Comparison of ENCODE assay signal across 21 cellular contexts in genomic region chr10:16890691-16891090, GRCh38.
DNase-seq lines count a peak whose midpoint lies in the region; ATAC-seq, FAIRE-seq and TF ChIP-seq lines count a peak whose summit lies in the region.
"Had no signal": no experiment of that assay in that cellular context is flagged by ENCODE, and none has a peak within 500 bp of the region (broad histone marks: within the 10 kb centered on the region; RNA-seq: fewer than 3 reads in every experiment).

No MANE protein-coding gene starts in this region.

- H3K9ac ChIP-seq in H1 (replicated peaks in 1 of 4; ENCODE audit: extremely low read depth in 1 of 4, low read depth in 3 of 4, low read length in 3 of 4), result no peak overlapping the region
- H3K9ac ChIP-seq in parathyroid adenoma, result no peak overlapping the region
- H3K9ac ChIP-seq in endodermal cell (ENCODE audit: extremely low read depth, low read length, poor library complexity, severe bottlenecking), result no peak overlapping the region

- H3K18ac ChIP-seq in H1 (ENCODE audit: extremely low read depth, low read length), result no peak overlapping the region

- BruUV-seq in Panc1 (replicated peaks; lab: Mats Ljungman, UMichigan), result no TSS peak

- peak; percentile 21 for DNase-seq in Caki2 (ENCODE audit: low read depth)
- no peak for DNase-seq in Panc1 (ENCODE audit: low read depth, low spot score)
- no peak for DNase-seq in H1 (ENCODE audit: low read depth in 1 of 2, low spot score in 2 of 2)
- DNase-seq in G401 (ENCODE audit: low spot score), result no peak
- no peak for DNase-seq in Ammon's horn (ENCODE audit: low spot score)
- DNase-seq in NCI-H1048 (lab: John Stamatoyannopoulos, UW), result no peak
- DNase-seq in endodermal cell, result no peak
- DNase-seq: hippocampal formation, naive B cell, NCI-H1694 treated with DMSO at 0.1 percent for 48 hours, NCI-H2171, occipital lobe had no signal

- no peak overlapping the region for H2AK5ac ChIP-seq in H1 (ENCODE audit: low read depth, low read length)

- no peak for FAIRE-seq in H1 (lab: Jason Lieb, UNC)
- FAIRE-seq: D721Med, GM12878 had no signal

- TF ChIP-seq POLR2A in H1 (IDR thresholded peaks at IDR 0.05; ENCODE audit: control extremely low read depth in 1 of 2, low read depth in 2 of 2, low read length in 2 of 2), result no peak

- no peak overlapping the region for H3K14ac ChIP-seq in H1 (ENCODE audit: insufficient read length)

- H3K27ac ChIP-seq in Panc1 (ENCODE audit: low read length) (peak overlapping the region; percentile 96), H1 (ENCODE audit: low read depth, low read length) (no peak overlapping the region), parathyroid adenoma (no peak overlapping the region), endodermal cell (ENCODE audit: low read depth, low read length) (no peak overlapping the region)
- H3K27ac ChIP-seq: colonic mucosa, gastrocnemius medialis, testis, VCaP had no signal

- no peak overlapping the region; a peak in 1 of 4 replicates for H3K4me3 ChIP-seq in Panc1 (ENCODE audit: low read depth in 2 of 2, low read length in 2 of 2)
- H3K4me3 ChIP-seq in H1 (ENCODE audit: extremely low read depth in 1 of 4, insufficient read depth in 2 of 4, low read depth in 3 of 4, low read length in 4 of 4), result no peak overlapping the region
- H3K4me3 ChIP-seq in parathyroid adenoma (ENCODE audit: low read depth, low read length), result no peak overlapping the region
- no peak overlapping the region for H3K4me3 ChIP-seq in endodermal cell (ENCODE audit: low read length)
- H3K4me3 ChIP-seq: colonic mucosa, gastrocnemius medialis, GM12878, testis, uterus had no signal

- no peak overlapping the region for H2BK15ac ChIP-seq in H1 (ENCODE audit: low read length)

- peaks cover 4% of the 10 kb centered on the region; the same call in 1 of the 2 replicates for H3K9me3 ChIP-seq in Panc1 (ENCODE audit: control insufficient read depth, insufficient read depth, low read depth, low read length)
- H3K9me3 ChIP-seq in H1 (ENCODE audit: insufficient read depth in 2 of 2, low read depth in 1 of 2, low read length in 1 of 2), result no peaks in the 10 kb centered on the region
- no peaks in the 10 kb centered on the region for H3K9me3 ChIP-seq in parathyroid adenoma (ENCODE audit: control insufficient read depth, low read length)
- H3K9me3 ChIP-seq in endodermal cell (ENCODE audit: control insufficient read depth, low read length), result no peaks in the 10 kb centered on the region
- H3K9me3 ChIP-seq: colonic mucosa, gastrocnemius medialis, testis, uterus had no signal

- no peaks in the 10 kb centered on the region; the same call in 1 of the 2 replicates for H3K36me3 ChIP-seq in Panc1 (ENCODE audit: control insufficient read depth, insufficient read depth, low read length)
- H3K36me3 ChIP-seq in H1 (ENCODE audit: control insufficient read depth in 2 of 4, insufficient read depth in 4 of 4, low read length in 3 of 4), result no peaks in the 10 kb centered on the region
- no peaks in the 10 kb centered on the region for H3K36me3 ChIP-seq in parathyroid adenoma (ENCODE audit: control insufficient read depth, insufficient read depth, low read length)
- no peaks in the 10 kb centered on the region for H3K36me3 ChIP-seq in endodermal cell (ENCODE audit: control insufficient read depth, insufficient read depth, low read length)
- H3K36me3 ChIP-seq: colonic mucosa, gastrocnemius medialis, uterus had no signal

- no peaks in the 10 kb centered on the region for H4K20me1 ChIP-seq in H1 (replicated peaks in 1 of 2; ENCODE audit: control insufficient read depth in 1 of 2, insufficient read depth in 2 of 2, low read length in 2 of 2)

- no peak overlapping the region for H3K27ac Mint-ChIP-seq in endodermal cell
- H3K27ac Mint-ChIP-seq: naive B cell had no signal

- H3K79me2 ChIP-seq in H1 (ENCODE audit: control insufficient read depth in 1 of 2, insufficient read depth in 2 of 2, low read length in 2 of 2) (no peaks in the 10 kb centered on the region), parathyroid adenoma (no peaks in the 10 kb centered on the region)

- in situ Hi-C loops in Caki2 (cut with HindIII; ENCODE audit: low pct_unique_long_range_greater_than_20kb, low sequenced_read_pairs) (no loop called here), Panc1 (cut with HindIII; ENCODE audit: low pct_unique_long_range_greater_than_20kb, low sequenced_read_pairs) (no loop called here), G401 (cut with HindIII; ENCODE audit: low sequenced_read_pairs) (no loop called here)

- no peak overlapping the region for H2BK5ac ChIP-seq in H1 (ENCODE audit: low read depth, low read length)

- H2BK20ac ChIP-seq in H1 (ENCODE audit: low read length), result no peak overlapping the region

- H3K4me3 Mint-ChIP-seq in endodermal cell, result no peak overlapping the region

- no peaks in the 10 kb centered on the region for H3K79me1 ChIP-seq in H1 (ENCODE audit: low read depth, low read length)

- no peak overlapping the region for H3K23ac ChIP-seq in H1 (ENCODE audit: insufficient read length)

- no peak overlapping the region for H4K8ac ChIP-seq in H1 (ENCODE audit: extremely low read depth, insufficient read depth, low read length)

- ATAC-seq in Panc1, result peak; percentile 27; the same call in 1 of the 2 replicates

- H3K9me3 Mint-ChIP-seq in endodermal cell, result no peaks in the 10 kb centered on the region

- no peak overlapping the region for H3K4me2 ChIP-seq in H1 (ENCODE audit: insufficient read depth in 1 of 2, low read depth in 2 of 2, low read length in 2 of 2)
- no peak overlapping the region for H3K4me2 ChIP-seq in parathyroid adenoma (ENCODE audit: low read length)

- H3K4me1 ChIP-seq in Panc1 (ENCODE audit: control insufficient read depth, insufficient read depth, low read length) (peaks cover 37% of the 10 kb centered on the region), H1 (replicated peaks in 1 of 4; ENCODE audit: control insufficient read depth in 3 of 4, insufficient read depth in 4 of 4, low read length in 3 of 4) (0 out of 7 replicates have a peak, but pooled peaks cover 0 to 2% (median 0%) of the 10 kb centered on the region in 4 experiments), parathyroid adenoma (no peaks in the 10 kb centered on the region), endodermal cell (ENCODE audit: control insufficient read depth, insufficient read depth, low read length) (no peaks in the 10 kb centered on the region)
- H3K4me1 ChIP-seq: colonic mucosa, gastrocnemius medialis, testis, uterus had no signal

- CTCF ChIA-PET in Panc1 (lab: Charles Lee) (interaction anchor here (0.7 to 0.8 kb wide), 2 partner anchors 37 to 312 kb away, joined by 3 read pairs; no protein-coding TSS in a partner anchor), H1 (lab: Charles Lee; ENCODE audit: partially characterized antibody) (interaction anchor here (0.8 to 2.6 kb wide), 17 partner anchors 8 to 369 kb away, joined by 3 to 11 read pairs (median 4); no protein-coding TSS in a partner anchor)

- TF ChIP-seq CTCF in Panc1 (IDR thresholded peaks at IDR 0.05) (no peak), H1 (IDR thresholded peaks at IDR 0.05; ENCODE audit: control extremely low read depth in 1 of 3, insufficient read depth in 1 of 3, low read depth in 1 of 3, low read length in 3 of 3) (no peak), parathyroid adenoma (IDR thresholded peaks at IDR 0.05) (no peak), endodermal cell (conservative IDR thresholded peaks at IDR 0.05) (no peak)

- peak overlapping the region; percentile 42; the same call in 1 of the 2 replicates for H2AFZ ChIP-seq in H1 (ENCODE audit: low read length)
- H2AFZ ChIP-seq in parathyroid adenoma, result peak overlapping the region; percentile 69

- H3K27me3 ChIP-seq in Panc1 (ENCODE audit: control insufficient read depth, insufficient read depth, low read length) (no peaks in the 10 kb centered on the region), H1 (replicated peaks in 1 of 4; ENCODE audit: control insufficient read depth in 3 of 4, extremely low read depth in 1 of 4, insufficient read depth in 3 of 4, low read length in 3 of 4) (no peaks in the 10 kb centered on the region), parathyroid adenoma (ENCODE audit: control insufficient read depth, insufficient read depth, low read length) (no peaks in the 10 kb centered on the region), endodermal cell (ENCODE audit: control insufficient read depth, insufficient read depth, low read length, poor library complexity, severe bottlenecking) (no peaks in the 10 kb centered on the region)
- H3K27me3 ChIP-seq: colonic mucosa, gastrocnemius medialis, testis, uterus had no signal

- H2BK12ac ChIP-seq in H1 (ENCODE audit: low read depth, low read length), result no peak overlapping the region

- no peaks in the 10 kb centered on the region for H3K36me3 Mint-ChIP-seq in endodermal cell (ENCODE audit: low read depth)
- H3K36me3 Mint-ChIP-seq: CD14-positive monocyte had no signal

- intact Hi-C loops in Panc1 (cut with micrococcal nuclease; ENCODE audit: unreplicated experiment), result loop anchor here (2.0 to 5.0 kb wide), 5 partner anchors 48 to 340 kb away; no protein-coding TSS in a partner anchor

- POLR2A ChIA-PET in Panc1 (lab: Charles Lee) (interaction anchor here (0.9 to 1.7 kb wide), 3 partner anchors 78 to 172 kb away, joined by 3 to 4 read pairs (median 4); no protein-coding TSS in a partner anchor), H1 (lab: Charles Lee; ENCODE audit: partially characterized antibody) (interaction anchor here (0.8 to 2.5 kb wide), 4 partner anchors 8 to 99 kb away, joined by 3 to 18 read pairs (median 8); no protein-coding TSS in a partner anchor)

- no peak overlapping the region for H3K56ac ChIP-seq in H1 (replicated peaks; ENCODE audit: insufficient read length, low read depth, low read length)

- no peak overlapping the region for H2BK120ac ChIP-seq in H1 (replicated peaks; ENCODE audit: low read depth, low read length)

- H3K23me2 ChIP-seq in H1 (ENCODE audit: low read depth, low read length), result no peaks in the 10 kb centered on the region

- peak overlapping the region; percentile 59 for H4K91ac ChIP-seq in H1 (replicated peaks; ENCODE audit: insufficient read length, low read length)

- no peak overlapping the region for H3K4ac ChIP-seq in H1 (replicated peaks; ENCODE audit: insufficient read length, low read depth, low read length)

- no peak for TF ChIP-seq EP300 in H1 (IDR thresholded peaks at IDR 0.05; ENCODE audit: borderline replicate concordance in 1 of 2, low read depth in 2 of 2, low read length in 2 of 2)

- no peak overlapping the region for H4K5ac ChIP-seq in H1 (ENCODE audit: insufficient read length, low read depth, low read length)

- no peak for TF ChIP-seq RAD21 in H1 (IDR thresholded peaks at IDR 0.05 in 1 of 2, conservative IDR thresholded peaks at IDR 0.05 in 1 of 2; ENCODE audit: low read depth in 2 of 2, low read length in 2 of 2)

- WGBS in H1 (ENCODE audit: extremely low coverage in 1 of 2, insufficient coverage in 1 of 2, insufficient read length in 1 of 2, insufficient replicate concordance in 2 of 2, low coverage in 1 of 2, low lambda C conversion rate in 2 of 2, missing lambda C conversion rate in 1 of 2), 2 experiments, result 91% methylated on average over 6 of the region's 6 CpGs; no CpG with 5 or more reads in 1 of the 2 experiments
- WGBS in endodermal cell (ENCODE audit: insufficient coverage in 1 of 2, insufficient read length in 1 of 2), 2 experiments, result 88 to 91% methylated on average over 5 to 6 of the region's 6 CpGs

- peaks cover 2% of the 10 kb centered on the region for H3K27me3 Mint-ChIP-seq in endodermal cell (ENCODE audit: insufficient read depth)

- H3K4me1 Mint-ChIP-seq in endodermal cell, result peaks cover 3% of the 10 kb centered on the region

TF ChIP-seq in H1, 55 proteins besides CTCF, POLR2A, EP300 and RAD21 (continues in another document):
- TF ChIP-seq POLR2AphosphoS5 (IDR thresholded peaks at IDR 0.05; ENCODE audit: low read depth, low read length), result no peak
